1 cellular context compared by ENCODE assay signal in the genomic region with DNA sequence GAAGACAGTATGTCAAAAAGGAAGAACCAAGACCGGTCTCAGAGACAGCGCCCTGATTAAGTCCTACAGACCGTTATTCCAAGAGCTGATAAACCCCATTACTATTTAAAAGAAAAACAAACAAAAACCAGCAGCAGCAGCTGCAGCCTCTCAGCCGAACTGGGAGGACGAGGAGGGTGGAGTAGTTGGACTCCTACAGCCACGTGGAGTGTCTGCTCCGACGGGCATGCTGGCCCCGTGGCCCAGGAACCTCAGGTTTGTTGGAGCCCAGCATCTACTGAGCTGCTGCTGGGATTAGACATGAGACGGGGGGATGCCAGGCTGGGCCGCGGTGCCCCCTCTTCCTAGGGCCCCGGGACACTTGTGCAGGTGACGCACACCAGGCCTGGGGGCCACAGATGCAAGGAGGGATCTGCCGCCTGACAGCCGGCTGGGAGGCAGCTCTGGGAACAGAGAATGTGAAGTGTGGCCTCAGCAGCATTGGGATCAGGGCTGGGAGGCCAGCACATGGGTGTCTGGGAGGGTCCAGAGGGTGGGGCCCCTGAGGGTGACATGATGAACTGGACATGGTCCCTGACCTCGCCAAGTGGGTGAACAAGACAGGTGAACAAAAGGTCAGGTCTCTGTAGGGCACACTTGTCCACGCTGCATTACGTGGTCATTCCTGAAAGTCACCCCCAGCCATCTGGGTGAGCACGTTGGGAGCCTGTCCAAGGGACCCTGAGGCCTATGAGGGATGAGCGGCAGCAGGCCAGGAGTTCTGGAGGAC.
TF ChIP-seq lines count a peak whose summit lies in the region.

No MANE protein-coding gene starts in this region.

TF ChIP-seq in HepG2, 621 proteins besides CTCF, POLR2A, EP300 and RAD21 (continued from another document and continues in another):
- TF ChIP-seq, protein P1, sequence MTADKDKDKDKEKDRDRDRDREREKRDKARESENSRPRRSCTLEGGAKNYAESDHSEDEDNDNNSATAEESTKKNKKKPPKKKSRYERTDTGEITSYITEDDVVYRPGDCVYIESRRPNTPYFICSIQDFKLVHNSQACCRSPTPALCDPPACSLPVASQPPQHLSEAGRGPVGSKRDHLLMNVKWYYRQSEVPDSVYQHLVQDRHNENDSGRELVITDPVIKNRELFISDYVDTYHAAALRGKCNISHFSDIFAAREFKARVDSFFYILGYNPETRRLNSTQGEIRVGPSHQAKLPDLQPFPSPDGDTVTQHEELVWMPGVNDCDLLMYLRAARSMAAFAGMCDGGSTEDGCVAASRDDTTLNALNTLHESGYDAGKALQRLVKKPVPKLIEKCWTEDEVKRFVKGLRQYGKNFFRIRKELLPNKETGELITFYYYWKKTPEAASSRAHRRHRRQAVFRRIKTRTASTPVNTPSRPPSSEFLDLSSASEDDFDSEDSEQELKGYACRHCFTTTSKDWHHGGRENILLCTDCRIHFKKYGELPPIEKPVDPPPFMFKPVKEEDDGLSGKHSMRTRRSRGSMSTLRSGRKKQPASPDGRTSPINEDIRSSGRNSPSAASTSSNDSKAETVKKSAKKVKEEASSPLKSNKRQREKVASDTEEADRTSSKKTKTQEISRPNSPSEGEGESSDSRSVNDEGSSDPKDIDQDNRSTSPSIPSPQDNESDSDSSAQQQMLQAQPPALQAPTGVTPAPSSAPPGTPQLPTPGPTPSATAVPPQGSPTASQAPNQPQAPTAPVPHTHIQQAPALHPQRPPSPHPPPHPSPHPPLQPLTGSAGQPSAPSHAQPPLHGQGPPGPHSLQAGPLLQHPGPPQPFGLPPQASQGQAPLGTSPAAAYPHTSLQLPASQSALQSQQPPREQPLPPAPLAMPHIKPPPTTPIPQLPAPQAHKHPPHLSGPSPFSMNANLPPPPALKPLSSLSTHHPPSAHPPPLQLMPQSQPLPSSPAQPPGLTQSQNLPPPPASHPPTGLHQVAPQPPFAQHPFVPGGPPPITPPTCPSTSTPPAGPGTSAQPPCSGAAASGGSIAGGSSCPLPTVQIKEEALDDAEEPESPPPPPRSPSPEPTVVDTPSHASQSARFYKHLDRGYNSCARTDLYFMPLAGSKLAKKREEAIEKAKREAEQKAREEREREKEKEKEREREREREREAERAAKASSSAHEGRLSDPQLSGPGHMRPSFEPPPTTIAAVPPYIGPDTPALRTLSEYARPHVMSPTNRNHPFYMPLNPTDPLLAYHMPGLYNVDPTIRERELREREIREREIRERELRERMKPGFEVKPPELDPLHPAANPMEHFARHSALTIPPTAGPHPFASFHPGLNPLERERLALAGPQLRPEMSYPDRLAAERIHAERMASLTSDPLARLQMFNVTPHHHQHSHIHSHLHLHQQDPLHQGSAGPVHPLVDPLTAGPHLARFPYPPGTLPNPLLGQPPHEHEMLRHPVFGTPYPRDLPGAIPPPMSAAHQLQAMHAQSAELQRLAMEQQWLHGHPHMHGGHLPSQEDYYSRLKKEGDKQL (CRISPR knock-in tag; IDR thresholded peaks at IDR 0.05; ENCODE audit: low read depth) = no peak
- peak; percentile 16; the same call in 1 of the 2 replicates for TF ChIP-seq TBX2 (CRISPR knock-in tag; IDR thresholded peaks at IDR 0.05; ENCODE audit: borderline replicate concordance)
- TF ChIP-seq ZNF777 (CRISPR knock-in tag; IDR thresholded peaks at IDR 0.05) = peak; percentile 67; the same call in 1 of the 2 replicates
- TF ChIP-seq, protein P2, sequence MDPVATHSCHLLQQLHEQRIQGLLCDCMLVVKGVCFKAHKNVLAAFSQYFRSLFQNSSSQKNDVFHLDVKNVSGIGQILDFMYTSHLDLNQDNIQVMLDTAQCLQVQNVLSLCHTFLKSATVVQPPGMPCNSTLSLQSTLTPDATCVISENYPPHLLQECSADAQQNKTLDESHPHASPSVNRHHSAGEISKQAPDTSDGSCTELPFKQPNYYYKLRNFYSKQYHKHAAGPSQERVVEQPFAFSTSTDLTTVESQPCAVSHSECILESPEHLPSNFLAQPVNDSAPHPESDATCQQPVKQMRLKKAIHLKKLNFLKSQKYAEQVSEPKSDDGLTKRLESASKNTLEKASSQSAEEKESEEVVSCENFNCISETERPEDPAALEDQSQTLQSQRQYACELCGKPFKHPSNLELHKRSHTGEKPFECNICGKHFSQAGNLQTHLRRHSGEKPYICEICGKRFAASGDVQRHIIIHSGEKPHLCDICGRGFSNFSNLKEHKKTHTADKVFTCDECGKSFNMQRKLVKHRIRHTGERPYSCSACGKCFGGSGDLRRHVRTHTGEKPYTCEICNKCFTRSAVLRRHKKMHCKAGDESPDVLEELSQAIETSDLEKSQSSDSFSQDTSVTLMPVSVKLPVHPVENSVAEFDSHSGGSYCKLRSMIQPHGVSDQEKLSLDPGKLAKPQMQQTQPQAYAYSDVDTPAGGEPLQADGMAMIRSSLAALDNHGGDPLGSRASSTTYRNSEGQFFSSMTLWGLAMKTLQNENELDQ (CRISPR knock-in tag; IDR thresholded peaks at IDR 0.05; ENCODE audit: borderline replicate concordance) = no peak
- TF ChIP-seq SOX5 (CRISPR knock-in tag; IDR thresholded peaks at IDR 0.05; ENCODE audit: borderline replicate concordance) = no peak
- TF ChIP-seq, protein P3, sequence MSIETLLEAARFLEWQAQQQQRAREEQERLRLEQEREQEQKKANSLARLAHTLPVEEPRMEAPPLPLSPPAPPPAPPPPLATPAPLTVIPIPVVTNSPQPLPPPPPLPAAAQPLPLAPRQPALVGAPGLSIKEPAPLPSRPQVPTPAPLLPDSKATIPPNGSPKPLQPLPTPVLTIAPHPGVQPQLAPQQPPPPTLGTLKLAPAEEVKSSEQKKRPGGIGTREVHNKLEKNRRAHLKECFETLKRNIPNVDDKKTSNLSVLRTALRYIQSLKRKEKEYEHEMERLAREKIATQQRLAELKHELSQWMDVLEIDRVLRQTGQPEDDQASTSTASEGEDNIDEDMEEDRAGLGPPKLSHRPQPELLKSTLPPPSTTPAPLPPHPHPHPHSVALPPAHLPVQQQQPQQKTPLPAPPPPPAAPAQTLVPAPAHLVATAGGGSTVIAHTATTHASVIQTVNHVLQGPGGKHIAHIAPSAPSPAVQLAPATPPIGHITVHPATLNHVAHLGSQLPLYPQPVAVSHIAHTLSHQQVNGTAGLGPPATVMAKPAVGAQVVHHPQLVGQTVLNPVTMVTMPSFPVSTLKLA (IDR thresholded peaks at IDR 0.05) = no peak
- TF ChIP-seq XBP1 (CRISPR knock-in tag; IDR thresholded peaks at IDR 0.05) = no peak
- TF ChIP-seq ZNF17 (CRISPR knock-in tag; IDR thresholded peaks at IDR 0.05) = no peak
- no peak for TF ChIP-seq KMT2B (CRISPR knock-in tag; IDR thresholded peaks at IDR 0.05)
- no peak for TF ChIP-seq FOXO1 (CRISPR knock-in tag; IDR thresholded peaks at IDR 0.05)
- no peak for TF ChIP-seq ZNF878 (CRISPR knock-in tag; IDR thresholded peaks at IDR 0.05)
- TF ChIP-seq ZNF460 (CRISPR knock-in tag; IDR thresholded peaks at IDR 0.05; ENCODE audit: borderline replicate concordance) = no peak
- TF ChIP-seq ZFP36L1 (CRISPR knock-in tag; IDR thresholded peaks at IDR 0.05) = no peak
- TF ChIP-seq, protein P4, sequence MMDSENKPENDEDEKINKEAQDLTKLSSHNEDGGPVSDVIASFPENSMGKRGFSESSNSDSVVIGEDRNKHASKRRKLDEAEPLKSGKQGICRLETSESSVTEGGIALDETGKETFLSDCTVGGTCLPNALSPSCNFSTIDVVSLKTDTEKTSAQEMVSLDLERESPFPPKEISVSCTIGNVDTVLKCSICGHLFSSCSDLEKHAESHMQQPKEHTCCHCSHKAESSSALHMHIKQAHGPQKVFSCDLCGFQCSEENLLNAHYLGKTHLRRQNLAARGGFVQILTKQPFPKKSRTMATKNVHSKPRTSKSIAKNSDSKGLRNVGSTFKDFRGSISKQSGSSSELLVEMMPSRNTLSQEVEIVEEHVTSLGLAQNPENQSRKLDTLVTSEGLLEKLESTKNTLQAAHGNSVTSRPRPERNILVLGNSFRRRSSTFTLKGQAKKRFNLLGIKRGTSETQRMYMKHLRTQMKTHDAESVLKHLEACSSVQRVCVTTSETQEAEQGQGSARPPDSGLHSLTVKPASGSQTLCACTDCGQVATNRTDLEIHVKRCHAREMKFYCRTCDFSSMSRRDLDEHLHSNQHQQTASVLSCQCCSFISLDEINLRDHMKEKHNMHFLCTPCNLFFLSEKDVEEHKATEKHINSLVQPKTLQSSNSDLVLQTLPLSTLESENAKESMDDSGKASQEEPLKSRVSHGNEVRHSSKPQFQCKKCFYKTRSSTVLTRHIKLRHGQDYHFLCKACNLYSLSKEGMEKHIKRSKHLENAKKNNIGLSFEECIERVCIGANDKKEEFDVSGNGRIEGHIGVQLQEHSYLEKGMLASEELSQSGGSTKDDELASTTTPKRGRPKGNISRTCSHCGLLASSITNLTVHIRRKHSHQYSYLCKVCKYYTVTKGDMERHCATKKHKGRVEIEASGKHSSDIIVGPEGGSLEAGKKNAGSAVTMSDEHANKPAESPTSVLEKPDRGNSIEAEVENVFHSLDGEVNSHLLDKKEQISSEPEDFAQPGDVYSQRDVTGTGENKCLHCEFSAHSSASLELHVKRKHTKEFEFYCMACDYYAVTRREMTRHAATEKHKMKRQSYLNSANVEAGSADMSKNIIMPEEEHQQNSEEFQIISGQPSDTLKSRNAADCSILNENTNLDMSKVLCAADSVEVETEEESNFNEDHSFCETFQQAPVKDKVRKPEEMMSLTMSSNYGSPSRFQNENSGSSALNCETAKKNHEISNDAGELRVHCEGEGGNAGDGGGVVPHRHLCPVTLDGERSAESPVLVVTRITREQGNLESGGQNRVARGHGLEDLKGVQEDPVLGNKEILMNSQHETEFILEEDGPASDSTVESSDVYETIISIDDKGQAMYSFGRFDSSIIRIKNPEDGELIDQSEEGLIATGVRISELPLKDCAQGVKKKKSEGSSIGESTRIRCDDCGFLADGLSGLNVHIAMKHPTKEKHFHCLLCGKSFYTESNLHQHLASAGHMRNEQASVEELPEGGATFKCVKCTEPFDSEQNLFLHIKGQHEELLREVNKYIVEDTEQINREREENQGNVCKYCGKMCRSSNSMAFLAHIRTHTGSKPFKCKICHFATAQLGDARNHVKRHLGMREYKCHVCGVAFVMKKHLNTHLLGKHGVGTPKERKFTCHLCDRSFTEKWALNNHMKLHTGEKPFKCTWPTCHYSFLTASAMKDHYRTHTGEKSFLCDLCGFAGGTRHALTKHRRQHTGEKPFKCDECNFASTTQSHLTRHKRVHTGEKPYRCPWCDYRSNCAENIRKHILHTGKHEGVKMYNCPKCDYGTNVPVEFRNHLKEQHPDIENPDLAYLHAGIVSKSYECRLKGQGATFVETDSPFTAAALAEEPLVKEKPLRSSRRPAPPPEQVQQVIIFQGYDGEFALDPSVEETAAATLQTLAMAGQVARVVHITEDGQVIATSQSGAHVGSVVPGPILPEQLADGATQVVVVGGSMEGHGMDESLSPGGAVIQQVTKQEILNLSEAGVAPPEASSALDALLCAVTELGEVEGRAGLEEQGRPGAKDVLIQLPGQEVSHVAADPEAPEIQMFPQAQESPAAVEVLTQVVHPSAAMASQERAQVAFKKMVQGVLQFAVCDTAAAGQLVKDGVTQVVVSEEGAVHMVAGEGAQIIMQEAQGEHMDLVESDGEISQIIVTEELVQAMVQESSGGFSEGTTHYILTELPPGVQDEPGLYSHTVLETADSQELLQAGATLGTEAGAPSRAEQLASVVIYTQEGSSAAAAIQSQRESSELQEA (CRISPR knock-in tag; IDR thresholded peaks at IDR 0.05; ENCODE audit: not compliant biosample characterization) = no peak
- TF ChIP-seq SP2 (CRISPR knock-in tag; IDR thresholded peaks at IDR 0.05) = no peak
- no peak for TF ChIP-seq HOXD1 (CRISPR knock-in tag; IDR thresholded peaks at IDR 0.05)
- no peak for TF ChIP-seq ZNF616 (CRISPR knock-in tag; IDR thresholded peaks at IDR 0.05; ENCODE audit: low read depth)
- TF ChIP-seq PHF21A (CRISPR knock-in tag; IDR thresholded peaks at IDR 0.05) = peak; percentile 50; the same call in 1 of the 2 replicates
- peak; percentile 69; the same call in 1 of the 2 replicates for TF ChIP-seq MYC (CRISPR knock-in tag; IDR thresholded peaks at IDR 0.05; ENCODE audit: borderline replicate concordance)
- no peak for TF ChIP-seq ZNF652 (CRISPR knock-in tag; IDR thresholded peaks at IDR 0.05; ENCODE audit: borderline replicate concordance, low read depth)
- no peak for TF ChIP-seq ZNF44 (CRISPR knock-in tag; IDR thresholded peaks at IDR 0.05)
- TF ChIP-seq ZSCAN22 (CRISPR knock-in tag; IDR thresholded peaks at IDR 0.05) = no peak
- no peak for TF ChIP-seq U2AF1 (optimal IDR thresholded peaks at IDR 0.05; ENCODE audit: low read depth, low read length)
- 0 out of 2 replicates have a peak, but pooled peaks have one; percentile 73 for TF ChIP-seq ZNF782 (CRISPR knock-in tag; IDR thresholded peaks at IDR 0.05; ENCODE audit: borderline replicate concordance)
- TF ChIP-seq, protein P5, sequence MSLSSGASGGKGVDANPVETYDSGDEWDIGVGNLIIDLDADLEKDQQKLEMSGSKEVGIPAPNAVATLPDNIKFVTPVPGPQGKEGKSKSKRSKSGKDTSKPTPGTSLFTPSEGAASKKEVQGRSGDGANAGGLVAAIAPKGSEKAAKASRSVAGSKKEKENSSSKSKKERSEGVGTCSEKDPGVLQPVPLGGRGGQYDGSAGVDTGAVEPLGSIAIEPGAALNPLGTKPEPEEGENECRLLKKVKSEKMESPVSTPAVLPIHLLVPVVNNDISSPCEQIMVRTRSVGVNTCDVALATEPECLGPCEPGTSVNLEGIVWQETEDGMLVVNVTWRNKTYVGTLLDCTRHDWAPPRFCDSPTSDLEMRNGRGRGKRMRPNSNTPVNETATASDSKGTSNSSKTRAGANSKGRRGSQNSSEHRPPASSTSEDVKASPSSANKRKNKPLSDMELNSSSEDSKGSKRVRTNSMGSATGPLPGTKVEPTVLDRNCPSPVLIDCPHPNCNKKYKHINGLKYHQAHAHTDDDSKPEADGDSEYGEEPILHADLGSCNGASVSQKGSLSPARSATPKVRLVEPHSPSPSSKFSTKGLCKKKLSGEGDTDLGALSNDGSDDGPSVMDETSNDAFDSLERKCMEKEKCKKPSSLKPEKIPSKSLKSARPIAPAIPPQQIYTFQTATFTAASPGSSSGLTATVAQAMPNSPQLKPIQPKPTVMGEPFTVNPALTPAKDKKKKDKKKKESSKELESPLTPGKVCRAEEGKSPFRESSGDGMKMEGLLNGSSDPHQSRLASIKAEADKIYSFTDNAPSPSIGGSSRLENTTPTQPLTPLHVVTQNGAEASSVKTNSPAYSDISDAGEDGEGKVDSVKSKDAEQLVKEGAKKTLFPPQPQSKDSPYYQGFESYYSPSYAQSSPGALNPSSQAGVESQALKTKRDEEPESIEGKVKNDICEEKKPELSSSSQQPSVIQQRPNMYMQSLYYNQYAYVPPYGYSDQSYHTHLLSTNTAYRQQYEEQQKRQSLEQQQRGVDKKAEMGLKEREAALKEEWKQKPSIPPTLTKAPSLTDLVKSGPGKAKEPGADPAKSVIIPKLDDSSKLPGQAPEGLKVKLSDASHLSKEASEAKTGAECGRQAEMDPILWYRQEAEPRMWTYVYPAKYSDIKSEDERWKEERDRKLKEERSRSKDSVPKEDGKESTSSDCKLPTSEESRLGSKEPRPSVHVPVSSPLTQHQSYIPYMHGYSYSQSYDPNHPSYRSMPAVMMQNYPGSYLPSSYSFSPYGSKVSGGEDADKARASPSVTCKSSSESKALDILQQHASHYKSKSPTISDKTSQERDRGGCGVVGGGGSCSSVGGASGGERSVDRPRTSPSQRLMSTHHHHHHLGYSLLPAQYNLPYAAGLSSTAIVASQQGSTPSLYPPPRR (CRISPR knock-in tag; IDR thresholded peaks at IDR 0.05; ENCODE audit: borderline replicate concordance) = peak; percentile 35; the same call in 1 of the 2 replicates
- peak; percentile 71; the same call in 1 of the 2 replicates for TF ChIP-seq ZNF543 (CRISPR knock-in tag; IDR thresholded peaks at IDR 0.05)
- peak; percentile 61; the same call in 1 of the 2 replicates for TF ChIP-seq GTF3A (CRISPR knock-in tag; conservative IDR thresholded peaks at IDR 0.05)
- TF ChIP-seq MED1 (CRISPR knock-in tag; IDR thresholded peaks at IDR 0.05) = no peak
- no peak for TF ChIP-seq CENPX (CRISPR knock-in tag; IDR thresholded peaks at IDR 0.05)
